Comparison of ENCODE assay signal across 1 cellular context in the genomic region with DNA sequence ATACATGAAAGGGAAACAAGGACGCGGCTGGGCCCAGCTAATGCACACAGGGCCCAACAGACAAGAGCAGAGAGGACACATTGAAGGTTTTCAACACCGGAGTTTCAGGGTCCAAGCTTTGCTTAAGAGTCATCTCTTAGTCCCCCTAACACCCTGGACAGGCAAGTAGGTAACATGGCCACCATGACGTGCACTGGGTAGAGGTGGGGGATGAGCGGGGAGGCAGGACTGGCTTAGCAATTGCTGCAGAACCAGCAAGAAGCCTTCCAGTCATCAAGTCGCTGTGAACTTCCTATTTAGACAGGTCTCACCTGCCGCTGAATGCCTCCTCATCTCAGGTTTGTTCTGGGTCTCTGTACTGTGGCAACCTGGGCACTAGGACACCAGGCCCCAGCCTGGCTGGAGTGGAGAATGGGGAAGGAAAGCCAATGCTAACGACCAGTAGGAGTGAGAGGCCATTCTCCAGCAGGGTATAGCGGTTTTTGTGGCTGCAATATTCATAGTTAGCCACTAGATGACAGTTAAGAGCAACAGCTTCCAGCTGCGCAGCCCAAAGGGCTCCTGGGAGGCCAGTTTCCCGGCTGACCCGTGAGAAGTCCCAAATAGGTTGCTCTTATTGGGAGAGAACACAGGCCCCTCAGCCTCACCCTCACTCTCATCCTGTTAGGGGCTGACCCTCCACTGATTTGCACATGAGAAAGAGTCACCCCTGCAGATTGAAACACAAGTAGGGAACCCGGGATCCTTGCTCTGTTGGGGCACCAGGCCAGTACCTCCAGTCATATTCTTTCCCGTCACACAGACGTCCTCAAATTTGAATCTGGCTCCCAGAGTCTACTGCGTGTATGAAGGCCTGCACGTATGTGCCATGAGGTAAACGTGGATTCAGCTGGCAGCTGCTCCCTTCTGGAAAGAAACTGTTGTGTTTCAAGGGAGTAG.
A peak's percentile ranks its signal among the peaks of the same experiment; 100 is the strongest.
TF ChIP-seq lines count a peak whose summit lies in the region.

No MANE protein-coding gene starts in this region.

TF ChIP-seq in HepG2, 621 proteins besides CTCF, POLR2A, EP300 and RAD21 (continued from another document and continues in another):
- TF ChIP-seq, protein P1, sequence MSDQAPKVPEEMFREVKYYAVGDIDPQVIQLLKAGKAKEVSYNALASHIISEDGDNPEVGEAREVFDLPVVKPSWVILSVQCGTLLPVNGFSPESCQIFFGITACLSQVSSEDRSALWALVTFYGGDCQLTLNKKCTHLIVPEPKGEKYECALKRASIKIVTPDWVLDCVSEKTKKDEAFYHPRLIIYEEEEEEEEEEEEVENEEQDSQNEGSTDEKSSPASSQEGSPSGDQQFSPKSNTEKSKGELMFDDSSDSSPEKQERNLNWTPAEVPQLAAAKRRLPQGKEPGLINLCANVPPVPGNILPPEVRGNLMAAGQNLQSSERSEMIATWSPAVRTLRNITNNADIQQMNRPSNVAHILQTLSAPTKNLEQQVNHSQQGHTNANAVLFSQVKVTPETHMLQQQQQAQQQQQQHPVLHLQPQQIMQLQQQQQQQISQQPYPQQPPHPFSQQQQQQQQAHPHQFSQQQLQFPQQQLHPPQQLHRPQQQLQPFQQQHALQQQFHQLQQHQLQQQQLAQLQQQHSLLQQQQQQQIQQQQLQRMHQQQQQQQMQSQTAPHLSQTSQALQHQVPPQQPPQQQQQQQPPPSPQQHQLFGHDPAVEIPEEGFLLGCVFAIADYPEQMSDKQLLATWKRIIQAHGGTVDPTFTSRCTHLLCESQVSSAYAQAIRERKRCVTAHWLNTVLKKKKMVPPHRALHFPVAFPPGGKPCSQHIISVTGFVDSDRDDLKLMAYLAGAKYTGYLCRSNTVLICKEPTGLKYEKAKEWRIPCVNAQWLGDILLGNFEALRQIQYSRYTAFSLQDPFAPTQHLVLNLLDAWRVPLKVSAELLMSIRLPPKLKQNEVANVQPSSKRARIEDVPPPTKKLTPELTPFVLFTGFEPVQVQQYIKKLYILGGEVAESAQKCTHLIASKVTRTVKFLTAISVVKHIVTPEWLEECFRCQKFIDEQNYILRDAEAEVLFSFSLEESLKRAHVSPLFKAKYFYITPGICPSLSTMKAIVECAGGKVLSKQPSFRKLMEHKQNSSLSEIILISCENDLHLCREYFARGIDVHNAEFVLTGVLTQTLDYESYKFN (CRISPR knock-in tag; conservative IDR thresholded peaks at IDR 0.05): no peak
- TF ChIP-seq, protein P2, sequence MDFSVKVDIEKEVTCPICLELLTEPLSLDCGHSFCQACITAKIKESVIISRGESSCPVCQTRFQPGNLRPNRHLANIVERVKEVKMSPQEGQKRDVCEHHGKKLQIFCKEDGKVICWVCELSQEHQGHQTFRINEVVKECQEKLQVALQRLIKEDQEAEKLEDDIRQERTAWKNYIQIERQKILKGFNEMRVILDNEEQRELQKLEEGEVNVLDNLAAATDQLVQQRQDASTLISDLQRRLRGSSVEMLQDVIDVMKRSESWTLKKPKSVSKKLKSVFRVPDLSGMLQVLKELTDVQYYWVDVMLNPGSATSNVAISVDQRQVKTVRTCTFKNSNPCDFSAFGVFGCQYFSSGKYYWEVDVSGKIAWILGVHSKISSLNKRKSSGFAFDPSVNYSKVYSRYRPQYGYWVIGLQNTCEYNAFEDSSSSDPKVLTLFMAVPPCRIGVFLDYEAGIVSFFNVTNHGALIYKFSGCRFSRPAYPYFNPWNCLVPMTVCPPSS (IDR thresholded peaks at IDR 0.05): no peak
- TF ChIP-seq, protein P3, sequence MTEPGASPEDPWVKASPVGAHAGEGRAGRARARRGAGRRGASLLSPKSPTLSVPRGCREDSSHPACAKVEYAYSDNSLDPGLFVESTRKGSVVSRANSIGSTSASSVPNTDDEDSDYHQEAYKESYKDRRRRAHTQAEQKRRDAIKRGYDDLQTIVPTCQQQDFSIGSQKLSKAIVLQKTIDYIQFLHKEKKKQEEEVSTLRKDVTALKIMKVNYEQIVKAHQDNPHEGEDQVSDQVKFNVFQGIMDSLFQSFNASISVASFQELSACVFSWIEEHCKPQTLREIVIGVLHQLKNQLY (CRISPR knock-in tag; IDR thresholded peaks at IDR 0.05): no peak; the same call in 1 of the 2 replicates
- TF ChIP-seq PTBP1 (IDR thresholded peaks at IDR 0.05; ENCODE audit: low read depth, low read length, poor library complexity, severe bottlenecking): no peak
- TF ChIP-seq CENPX (CRISPR knock-in tag; IDR thresholded peaks at IDR 0.05): no peak
- TF ChIP-seq MTA3 (CRISPR knock-in tag; IDR thresholded peaks at IDR 0.05): no peak
- no peak for TF ChIP-seq TEAD3 (CRISPR knock-in tag; optimal IDR thresholded peaks at IDR 0.05; ENCODE audit: borderline replicate concordance)
- no peak for TF ChIP-seq HNRNPH1 (optimal IDR thresholded peaks at IDR 0.05; ENCODE audit: low read depth, low read length)
- no peak for TF ChIP-seq ZNF547 (CRISPR knock-in tag; IDR thresholded peaks at IDR 0.05)
- TF ChIP-seq, protein P4, sequence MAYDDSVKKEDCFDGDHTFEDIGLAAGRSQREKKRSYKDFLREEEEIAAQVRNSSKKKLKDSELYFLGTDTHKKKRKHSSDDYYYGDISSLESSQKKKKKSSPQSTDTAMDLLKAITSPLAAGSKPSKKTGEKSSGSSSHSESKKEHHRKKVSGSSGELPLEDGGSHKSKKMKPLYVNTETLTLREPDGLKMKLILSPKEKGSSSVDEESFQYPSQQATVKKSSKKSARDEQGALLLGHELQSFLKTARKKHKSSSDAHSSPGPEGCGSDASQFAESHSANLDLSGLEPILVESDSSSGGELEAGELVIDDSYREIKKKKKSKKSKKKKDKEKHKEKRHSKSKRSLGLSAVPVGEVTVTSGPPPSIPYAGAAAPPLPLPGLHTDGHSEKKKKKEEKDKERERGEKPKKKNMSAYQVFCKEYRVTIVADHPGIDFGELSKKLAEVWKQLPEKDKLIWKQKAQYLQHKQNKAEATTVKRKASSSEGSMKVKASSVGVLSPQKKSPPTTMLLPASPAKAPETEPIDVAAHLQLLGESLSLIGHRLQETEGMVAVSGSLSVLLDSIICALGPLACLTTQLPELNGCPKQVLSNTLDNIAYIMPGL (CRISPR knock-in tag; IDR thresholded peaks at IDR 0.05; ENCODE audit: borderline replicate concordance in 1 of 2, low read depth in 1 of 2): peak; percentile 56 to 69; a peak in 3 of 4 replicates
- TF ChIP-seq ADNP (CRISPR knock-in tag; IDR thresholded peaks at IDR 0.05): no peak
- TF ChIP-seq XBP1 (CRISPR knock-in tag; IDR thresholded peaks at IDR 0.05): no peak
- TF ChIP-seq MXD4 (CRISPR knock-in tag; IDR thresholded peaks at IDR 0.05): no peak
- no peak for TF ChIP-seq HNF4G (IDR thresholded peaks at IDR 0.05; ENCODE audit: borderline replicate concordance, low read depth, low read length)
- no peak for TF ChIP-seq HNF4G (CRISPR knock-in tag; IDR thresholded peaks at IDR 0.05; ENCODE audit: borderline replicate concordance, low read depth)
- no peak for TF ChIP-seq RNF2 (conservative IDR thresholded peaks at IDR 0.05; ENCODE audit: low read depth)
- TF ChIP-seq, protein P5, sequence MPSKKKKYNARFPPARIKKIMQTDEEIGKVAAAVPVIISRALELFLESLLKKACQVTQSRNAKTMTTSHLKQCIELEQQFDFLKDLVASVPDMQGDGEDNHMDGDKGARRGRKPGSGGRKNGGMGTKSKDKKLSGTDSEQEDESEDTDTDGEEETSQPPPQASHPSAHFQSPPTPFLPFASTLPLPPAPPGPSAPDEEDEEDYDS (CRISPR knock-in tag; IDR thresholded peaks at IDR 0.05): no peak; the same call in 1 of the 2 replicates
- TF ChIP-seq ZNF292 (CRISPR knock-in tag; IDR thresholded peaks at IDR 0.05; ENCODE audit: borderline replicate concordance, low read depth): no peak
- TF ChIP-seq, protein P6, sequence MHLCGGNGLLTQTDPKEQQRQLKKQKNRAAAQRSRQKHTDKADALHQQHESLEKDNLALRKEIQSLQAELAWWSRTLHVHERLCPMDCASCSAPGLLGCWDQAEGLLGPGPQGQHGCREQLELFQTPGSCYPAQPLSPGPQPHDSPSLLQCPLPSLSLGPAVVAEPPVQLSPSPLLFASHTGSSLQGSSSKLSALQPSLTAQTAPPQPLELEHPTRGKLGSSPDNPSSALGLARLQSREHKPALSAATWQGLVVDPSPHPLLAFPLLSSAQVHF (CRISPR knock-in tag; IDR thresholded peaks at IDR 0.05): no peak
- no peak for TF ChIP-seq RFX3 (CRISPR knock-in tag; IDR thresholded peaks at IDR 0.05)
- TF ChIP-seq ZBTB20 (CRISPR knock-in tag; IDR thresholded peaks at IDR 0.05; ENCODE audit: borderline replicate concordance, low read depth): no peak
- TF ChIP-seq MED1 (CRISPR knock-in tag; IDR thresholded peaks at IDR 0.05): peak; percentile 14
- no peak for TF ChIP-seq CBX1 (IDR thresholded peaks at IDR 0.05; ENCODE audit: low read depth)
- TF ChIP-seq YY1 (IDR thresholded peaks at IDR 0.05; ENCODE audit: insufficient read depth, insufficient replicate concordance, low read depth, low read length): peak; percentile 75
- TF ChIP-seq ZNF180 (CRISPR knock-in tag; IDR thresholded peaks at IDR 0.05; ENCODE audit: borderline replicate concordance, low read depth): no peak
- TF ChIP-seq, protein P7, sequence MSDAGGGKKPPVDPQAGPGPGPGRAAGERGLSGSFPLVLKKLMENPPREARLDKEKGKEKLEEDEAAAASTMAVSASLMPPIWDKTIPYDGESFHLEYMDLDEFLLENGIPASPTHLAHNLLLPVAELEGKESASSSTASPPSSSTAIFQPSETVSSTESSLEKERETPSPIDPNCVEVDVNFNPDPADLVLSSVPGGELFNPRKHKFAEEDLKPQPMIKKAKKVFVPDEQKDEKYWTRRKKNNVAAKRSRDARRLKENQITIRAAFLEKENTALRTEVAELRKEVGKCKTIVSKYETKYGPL (CRISPR knock-in tag; IDR thresholded peaks at IDR 0.05): no peak
- no peak for TF ChIP-seq ZNF572 (CRISPR knock-in tag; IDR thresholded peaks at IDR 0.05)
- peak; percentile 61 for TF ChIP-seq KDM2A (CRISPR knock-in tag; IDR thresholded peaks at IDR 0.05; ENCODE audit: borderline replicate concordance, low read depth)
- TF ChIP-seq, protein P8, sequence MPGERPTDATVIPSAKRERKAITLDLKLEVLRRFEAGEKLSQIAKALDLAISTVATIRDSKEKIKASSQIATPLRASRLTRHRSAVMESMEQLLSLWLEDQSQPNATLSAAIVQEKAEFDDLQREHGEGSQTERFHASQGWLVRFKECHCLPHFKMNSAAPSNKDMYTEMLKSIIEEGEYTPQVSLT (CRISPR knock-in tag; IDR thresholded peaks at IDR 0.05; ENCODE audit: borderline replicate concordance, low read depth): no peak
- TF ChIP-seq ZNF205 (CRISPR knock-in tag; IDR thresholded peaks at IDR 0.05): no peak
- no peak; the same call in 1 of the 2 replicates for TF ChIP-seq BORCS8-MEF2B (CRISPR knock-in tag; IDR thresholded peaks at IDR 0.05)
- no peak for TF ChIP-seq HMG20A (CRISPR knock-in tag; IDR thresholded peaks at IDR 0.05; ENCODE audit: borderline replicate concordance)
- TF ChIP-seq ESRRA (CRISPR knock-in tag; IDR thresholded peaks at IDR 0.05; ENCODE audit: low read depth): no peak
- TF ChIP-seq ZNF251 (CRISPR knock-in tag; IDR thresholded peaks at IDR 0.05): no peak
- TF ChIP-seq ZNF83 (CRISPR knock-in tag; IDR thresholded peaks at IDR 0.05; ENCODE audit: borderline replicate concordance): no peak
- TF ChIP-seq ZFAT (CRISPR knock-in tag; conservative IDR thresholded peaks at IDR 0.05): no peak
- TF ChIP-seq HES4 (CRISPR knock-in tag; IDR thresholded peaks at IDR 0.05; ENCODE audit: borderline replicate concordance): no peak
- no peak for TF ChIP-seq MZF1 (CRISPR knock-in tag; IDR thresholded peaks at IDR 0.05; ENCODE audit: borderline replicate concordance)
- TF ChIP-seq, protein P9, sequence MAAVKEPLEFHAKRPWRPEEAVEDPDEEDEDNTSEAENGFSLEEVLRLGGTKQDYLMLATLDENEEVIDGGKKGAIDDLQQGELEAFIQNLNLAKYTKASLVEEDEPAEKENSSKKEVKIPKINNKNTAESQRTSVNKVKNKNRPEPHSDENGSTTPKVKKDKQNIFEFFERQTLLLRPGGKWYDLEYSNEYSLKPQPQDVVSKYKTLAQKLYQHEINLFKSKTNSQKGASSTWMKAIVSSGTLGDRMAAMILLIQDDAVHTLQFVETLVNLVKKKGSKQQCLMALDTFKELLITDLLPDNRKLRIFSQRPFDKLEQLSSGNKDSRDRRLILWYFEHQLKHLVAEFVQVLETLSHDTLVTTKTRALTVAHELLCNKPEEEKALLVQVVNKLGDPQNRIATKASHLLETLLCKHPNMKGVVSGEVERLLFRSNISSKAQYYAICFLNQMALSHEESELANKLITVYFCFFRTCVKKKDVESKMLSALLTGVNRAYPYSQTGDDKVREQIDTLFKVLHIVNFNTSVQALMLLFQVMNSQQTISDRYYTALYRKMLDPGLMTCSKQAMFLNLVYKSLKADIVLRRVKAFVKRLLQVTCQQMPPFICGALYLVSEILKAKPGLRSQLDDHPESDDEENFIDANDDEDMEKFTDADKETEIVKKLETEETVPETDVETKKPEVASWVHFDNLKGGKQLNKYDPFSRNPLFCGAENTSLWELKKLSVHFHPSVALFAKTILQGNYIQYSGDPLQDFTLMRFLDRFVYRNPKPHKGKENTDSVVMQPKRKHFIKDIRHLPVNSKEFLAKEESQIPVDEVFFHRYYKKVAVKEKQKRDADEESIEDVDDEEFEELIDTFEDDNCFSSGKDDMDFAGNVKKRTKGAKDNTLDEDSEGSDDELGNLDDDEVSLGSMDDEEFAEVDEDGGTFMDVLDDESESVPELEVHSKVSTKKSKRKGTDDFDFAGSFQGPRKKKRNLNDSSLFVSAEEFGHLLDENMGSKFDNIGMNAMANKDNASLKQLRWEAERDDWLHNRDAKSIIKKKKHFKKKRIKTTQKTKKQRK (IDR thresholded peaks at IDR 0.05; ENCODE audit: low read length): no peak
- TF ChIP-seq CHD2 (IDR thresholded peaks at IDR 0.05; ENCODE audit: low read depth, low read length): no peak; the same call in 1 of the 2 replicates
- TF ChIP-seq TBP (CRISPR knock-in tag; IDR thresholded peaks at IDR 0.05): 0 out of 2 replicates have a peak, but pooled peaks have one; percentile 5
- no peak; the same call in none of the 2 replicates for TF ChIP-seq HDAC2 (CRISPR knock-in tag; IDR thresholded peaks at IDR 0.05)
- TF ChIP-seq, protein P10, sequence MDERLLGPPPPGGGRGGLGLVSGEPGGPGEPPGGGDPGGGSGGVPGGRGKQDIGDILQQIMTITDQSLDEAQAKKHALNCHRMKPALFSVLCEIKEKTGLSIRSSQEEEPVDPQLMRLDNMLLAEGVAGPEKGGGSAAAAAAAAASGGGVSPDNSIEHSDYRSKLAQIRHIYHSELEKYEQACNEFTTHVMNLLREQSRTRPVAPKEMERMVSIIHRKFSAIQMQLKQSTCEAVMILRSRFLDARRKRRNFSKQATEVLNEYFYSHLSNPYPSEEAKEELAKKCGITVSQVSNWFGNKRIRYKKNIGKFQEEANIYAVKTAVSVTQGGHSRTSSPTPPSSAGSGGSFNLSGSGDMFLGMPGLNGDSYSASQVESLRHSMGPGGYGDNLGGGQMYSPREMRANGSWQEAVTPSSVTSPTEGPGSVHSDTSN (CRISPR knock-in tag; IDR thresholded peaks at IDR 0.05): no peak
- no peak for TF ChIP-seq IKZF4 (CRISPR knock-in tag; IDR thresholded peaks at IDR 0.05; ENCODE audit: borderline replicate concordance, low read depth, not compliant biosample characterization)
- no peak for TF ChIP-seq ZNF136 (CRISPR knock-in tag; IDR thresholded peaks at IDR 0.05; ENCODE audit: low read depth)
- no peak for TF ChIP-seq ZNF678 (CRISPR knock-in tag; IDR thresholded peaks at IDR 0.05)
- no peak for TF ChIP-seq MLLT10 (CRISPR knock-in tag; IDR thresholded peaks at IDR 0.05)
- no peak for TF ChIP-seq NFE2L2 (IDR thresholded peaks at IDR 0.05; ENCODE audit: low read length)
- TF ChIP-seq NFIC (IDR thresholded peaks at IDR 0.05; ENCODE audit: low read length): no peak
- TF ChIP-seq HMGA1 (CRISPR knock-in tag; conservative IDR thresholded peaks at IDR 0.05): no peak
- no peak for TF ChIP-seq NFRKB (IDR thresholded peaks at IDR 0.05)
- TF ChIP-seq KDM1A (CRISPR knock-in tag; IDR thresholded peaks at IDR 0.05): no peak
- TF ChIP-seq ZNF253 (CRISPR knock-in tag; IDR thresholded peaks at IDR 0.05; ENCODE audit: borderline replicate concordance): no peak; the same call in 1 of the 2 replicates
- TF ChIP-seq HNRNPUL1 (IDR thresholded peaks at IDR 0.05; ENCODE audit: low read depth, low read length): no peak
- TF ChIP-seq SIX4 (CRISPR knock-in tag; IDR thresholded peaks at IDR 0.05): no peak
